Comparison of ENCODE assay signal across 8 cellular contexts in genomic region chr22:30425616-30426394, GRCh38. TPM values are rescaled to one million over a fixed set of nuclear protein-coding genes. Genes with fewer than 3 reads are reported as not detected.
DNase-seq lines count a peak whose midpoint lies in the region; ATAC-seq and TF ChIP-seq lines count a peak whose summit lies in the region.

A gene with protein sequence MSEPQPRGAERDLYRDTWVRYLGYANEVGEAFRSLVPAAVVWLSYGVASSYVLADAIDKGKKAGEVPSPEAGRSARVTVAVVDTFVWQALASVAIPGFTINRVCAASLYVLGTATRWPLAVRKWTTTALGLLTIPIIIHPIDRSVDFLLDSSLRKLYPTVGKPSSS (plus strand): TSS chr22:30425768. CDS start chr22:30425880, 112 bp downstream.

- TF ChIP-seq CTCF in HCT116 (IDR thresholded peaks at IDR 0.05 in 2 of 3, conservative IDR thresholded peaks at IDR 0.05 in 1 of 3; ENCODE audit: borderline replicate concordance in 1 of 3, insufficient read depth in 1 of 3, low read depth in 2 of 3, low read length in 2 of 3) (no peak), OCI-LY3 (IDR thresholded peaks at IDR 0.05; ENCODE audit: low read depth, low read length) (0 out of 2 replicates have a peak, but pooled peaks have one; percentile 5), testis (IDR thresholded peaks at IDR 0.05) (peak in 1 of 3 experiments; percentile 11)

- RAD21 ChIA-PET in HCT116 (lab: Charles Lee; ENCODE audit: low non-redundant PET in 1 of 2, low total read pairs in 2 of 2, uncharacterized antibody in 2 of 2, unreplicated experiment in 2 of 2): interaction anchor here in 1 of 2 experiments (1.6 kb wide), 1 partner anchor 138 kb away, joined by 3 read pairs; no protein-coding TSS in a partner anchor

- H3K4me1 ChIP-seq in BLaER1 (peaks cover 51% of the 10 kb centered on the region), HCT116 (ENCODE audit: control insufficient read depth in 1 of 2, insufficient read depth in 2 of 2, low read length in 2 of 2) (peaks cover 27 to 59% of the 10 kb centered on the region in 2 experiments), OCI-LY3 (ENCODE audit: low read length) (peaks cover 25% of the 10 kb centered on the region), testis (peaks cover 45% of the 10 kb centered on the region)

- H3K36me3 Mint-ChIP-seq in activated T-cell treated with anti-CD3 and anti-CD28 coated beads, Interleukin-2, amount 50 U/mL, for 72 hours (ENCODE audit: insufficient read depth in 2 of 2): peaks cover 0 to 9% of the 10 kb centered on the region in 2 donors
- no peaks in the 10 kb centered on the region for H3K36me3 Mint-ChIP-seq in naive B cell

- H3K4me2 ChIP-seq in BLaER1 (peak within 1 kb of the TSS; percentile 88), HCT116 (ENCODE audit: low read length) (peak within 1 kb of the TSS; percentile 93), OCI-LY3 (ENCODE audit: low read length) (peak within 1 kb of the TSS; percentile 97)

- peak within 1 kb of the TSS; percentile 86 to 97 for H3K4me3 Mint-ChIP-seq in activated T-cell treated with anti-CD3 and anti-CD28 coated beads, Interleukin-2, amount 50 U/mL, for 72 hours
- H3K4me3 Mint-ChIP-seq in naive B cell: peak within 1 kb of the TSS; percentile 93 to 99 (median 98)

- H3K27ac Mint-ChIP-seq in activated T-cell treated with anti-CD3 and anti-CD28 coated beads, Interleukin-2, amount 50 U/mL, for 72 hours: peak within 1 kb of the TSS; percentile 95
- H3K27ac Mint-ChIP-seq in naive B cell: peak within 1 kb of the TSS in 5 of 6 donors; percentile 73 to 99 (median 95)

- no peak for DNase-seq in HCT116 (ENCODE audit: low read depth, low spot score)
- DNase-seq in activated T-cell treated with anti-CD3 and anti-CD28 coated beads, Interleukin-2, amount 50 U/mL, for 72 hours: peak; percentile 49 to 59
- DNase-seq in fibroblast of gingiva (ENCODE audit: low read depth): peak; percentile 51
- DNase-seq in naive B cell: peak; percentile 38
- DNase-seq in testis: peak; percentile 79
- DNase-seq in NCI-H1105 (lab: John Stamatoyannopoulos, UW): no peak

- H3K27me3 ChIP-seq in BLaER1 (no peaks in the 10 kb centered on the region), HCT116 (ENCODE audit: insufficient read depth, low read length) (no peaks in the 10 kb centered on the region), OCI-LY3 (ENCODE audit: low read depth, low read length) (no peaks in the 10 kb centered on the region), testis (no peaks in the 10 kb centered on the region)

- H3K27ac ChIP-seq in BLaER1 (peak within 1 kb of the TSS; percentile 88), HCT116 (ENCODE audit: low read depth, low read length) (peak within 1 kb of the TSS; percentile 98), OCI-LY3 (ENCODE audit: low read length) (peak within 1 kb of the TSS; percentile 64), testis (peak within 1 kb of the TSS; percentile 63 to 96)

- H3K79me2 ChIP-seq in HCT116 (ENCODE audit: insufficient read depth, low read length) (peaks cover 22% of the 10 kb centered on the region; the same call in 1 of the 2 replicates), OCI-LY3 (ENCODE audit: low read length) (peaks cover 44% of the 10 kb centered on the region)

- CTCF ChIA-PET in HCT116 (lab: Charles Lee): interaction anchor here (0.6 to 2.7 kb wide), 12 partner anchors 9 to 138 kb away, joined by 3 to 12 read pairs (median 4); partner anchors contain the start of gene RNF215

- TSS peak; percentile 28 for BruUV-seq in HCT116 (replicated peaks; lab: Mats Ljungman, UMichigan)

- peaks cover 50% of the 10 kb centered on the region for H3K4me1 Mint-ChIP-seq in activated T-cell treated with anti-CD3 and anti-CD28 coated beads, Interleukin-2, amount 50 U/mL, for 72 hours (ENCODE audit: low read depth)
- peaks cover 35 to 52% (median 48%) of the 10 kb centered on the region in 3 donors for H3K4me1 Mint-ChIP-seq in naive B cell

- TF ChIP-seq POLR2A in HCT116 (IDR thresholded peaks at IDR 0.05; ENCODE audit: borderline replicate concordance, extremely low read depth, insufficient read depth, insufficient read length) (peak; percentile 36), testis (IDR thresholded peaks at IDR 0.05) (no peak)

- H3K36me3 ChIP-seq in BLaER1 (peaks cover 38% of the 10 kb centered on the region), HCT116 (ENCODE audit: control insufficient read depth in 1 of 2, insufficient read depth in 2 of 2, low read length in 2 of 2) (peaks cover 2 to 15% of the 10 kb centered on the region in 2 experiments; a peak in 2 of 4 replicates), OCI-LY3 (replicated peaks; ENCODE audit: low read depth, low read length) (peaks cover 43% of the 10 kb centered on the region), testis (ENCODE audit: low read depth, missing control alignments) (no peaks in the 10 kb centered on the region)

- WGBS in testis, 2 donors: 2% methylated on average over 37 to 44 of the region's 62 CpGs

- POLR2A ChIA-PET in HCT116 (lab: Charles Lee): interaction anchor here (0.9 to 4.6 kb wide), 8 partner anchors 12 to 138 kb away, joined by 3 to 40 read pairs (median 4); partner anchors contain the start of gene SEC14L2

- H3K9ac ChIP-seq in BLaER1: peak within 1 kb of the TSS; percentile 89
- peak within 1 kb of the TSS; percentile 96 for H3K9ac ChIP-seq in HCT116 (ENCODE audit: low read length)
- H3K9ac ChIP-seq in OCI-LY3 (ENCODE audit: low read length): peak within 1 kb of the TSS; percentile 87

- no peaks in the 10 kb centered on the region for H3K9me2 ChIP-seq in HCT116 (ENCODE audit: insufficient read depth)

- ATAC-seq in HCT116 (peak; percentile 9; the same call in 1 of the 2 replicates), naive B cell (ENCODE audit: low read depth in 2 of 2) (peak in 1 of 2 donors; percentile 9)
- no peak for ATAC-seq in activated T-cell treated with anti-CD3 and anti-CD28 coated beads, Interleukin-2, amount 50 U/mL, for 72 hours (replicated peaks in 1 of 2)

- TF ChIP-seq RAD21 in HCT116 (IDR thresholded peaks at IDR 0.05; ENCODE audit: low read depth): no peak

- H3K9me3 Mint-ChIP-seq in activated T-cell treated with anti-CD3 and anti-CD28 coated beads, Interleukin-2, amount 50 U/mL, for 72 hours: no peaks in the 10 kb centered on the region
- H3K9me3 Mint-ChIP-seq in naive B cell: no peaks in the 10 kb centered on the region

- H2AFZ ChIP-seq in HCT116 (ENCODE audit: low read depth, low read length, poor library complexity, severe bottlenecking) (peak within 1 kb of the TSS; percentile 50), OCI-LY3 (ENCODE audit: low read depth, low read length) (peak within 1 kb of the TSS; percentile 69)

- no peaks in the 10 kb centered on the region for H3K27me3 Mint-ChIP-seq in activated T-cell treated with anti-CD3 and anti-CD28 coated beads, Interleukin-2, amount 50 U/mL, for 72 hours (ENCODE audit: low read depth)
- no peaks in the 10 kb centered on the region for H3K27me3 Mint-ChIP-seq in naive B cell

- H4K20me1 ChIP-seq in BLaER1 (peaks cover 20% of the 10 kb centered on the region), HCT116 (ENCODE audit: insufficient read depth) (no peaks in the 10 kb centered on the region), OCI-LY3 (ENCODE audit: insufficient read depth, low read length) (0 out of 2 replicates have a peak, but pooled peaks cover 7% of the 10 kb centered on the region)

- H3K9me3 ChIP-seq in BLaER1: no peaks in the 10 kb centered on the region
- H3K9me3 ChIP-seq in HCT116 (ENCODE audit: control insufficient read depth in 1 of 2, insufficient read depth in 1 of 2, low read depth in 1 of 2, low read length in 2 of 2): no peaks in the 10 kb centered on the region
- no peaks in the 10 kb centered on the region for H3K9me3 ChIP-seq in OCI-LY3 (ENCODE audit: insufficient read depth, low read length)
- H3K9me3 ChIP-seq in testis: no peaks in the 10 kb centered on the region

- intact Hi-C loops in HCT116 (cut with micrococcal nuclease) (loop anchor here (1.0 to 10.0 kb wide), 3 partner anchors 35 to 659 kb away; partner anchors contain the start of genes CASTOR1 and SMTN), testis (cut with DNase I; ENCODE audit: low total_unique reads) (no loop called here)

- H3K4me3 ChIP-seq in BLaER1: peak within 1 kb of the TSS; percentile 96
- peak within 1 kb of the TSS; percentile 82 for H3K4me3 ChIP-seq in HCT116 (replicated peaks in 1 of 2; ENCODE audit: low read depth in 1 of 2, low read length in 2 of 2)
- peak within 1 kb of the TSS; percentile 87 for H3K4me3 ChIP-seq in OCI-LY3 (ENCODE audit: low read length)
- peak within 1 kb of the TSS; percentile 54 to 80 for H3K4me3 ChIP-seq in testis

TF ChIP-seq in HCT116, 20 proteins besides CTCF, POLR2A, EP300 and RAD21:
- TF ChIP-seq POLR2AphosphoS5 (IDR thresholded peaks at IDR 0.05; ENCODE audit: low read depth, low read length): peak; percentile 68
- no peak for TF ChIP-seq TCF7L2 (IDR thresholded peaks at IDR 0.05; ENCODE audit: borderline replicate concordance, extremely low read depth, insufficient read depth, insufficient read length)
- peak; percentile 61; the same call in 1 of the 2 replicates for TF ChIP-seq ZFX (IDR thresholded peaks at IDR 0.05)
- no peak for TF ChIP-seq EGR1 (IDR thresholded peaks at IDR 0.05; ENCODE audit: low read depth)
- TF ChIP-seq, protein P1, sequence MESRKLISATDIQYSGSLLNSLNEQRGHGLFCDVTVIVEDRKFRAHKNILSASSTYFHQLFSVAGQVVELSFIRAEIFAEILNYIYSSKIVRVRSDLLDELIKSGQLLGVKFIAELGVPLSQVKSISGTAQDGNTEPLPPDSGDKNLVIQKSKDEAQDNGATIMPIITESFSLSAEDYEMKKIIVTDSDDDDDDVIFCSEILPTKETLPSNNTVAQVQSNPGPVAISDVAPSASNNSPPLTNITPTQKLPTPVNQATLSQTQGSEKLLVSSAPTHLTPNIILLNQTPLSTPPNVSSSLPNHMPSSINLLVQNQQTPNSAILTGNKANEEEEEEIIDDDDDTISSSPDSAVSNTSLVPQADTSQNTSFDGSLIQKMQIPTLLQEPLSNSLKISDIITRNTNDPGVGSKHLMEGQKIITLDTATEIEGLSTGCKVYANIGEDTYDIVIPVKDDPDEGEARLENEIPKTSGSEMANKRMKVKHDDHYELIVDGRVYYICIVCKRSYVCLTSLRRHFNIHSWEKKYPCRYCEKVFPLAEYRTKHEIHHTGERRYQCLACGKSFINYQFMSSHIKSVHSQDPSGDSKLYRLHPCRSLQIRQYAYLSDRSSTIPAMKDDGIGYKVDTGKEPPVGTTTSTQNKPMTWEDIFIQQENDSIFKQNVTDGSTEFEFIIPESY (IDR thresholded peaks at IDR 0.05; ENCODE audit: extremely low read depth, insufficient replicate concordance, low read length): no peak
- TF ChIP-seq YY1 (IDR thresholded peaks at IDR 0.05; ENCODE audit: extremely low read depth, insufficient replicate concordance, low read depth, low read length): no peak
- no peak for TF ChIP-seq SP1 (IDR thresholded peaks at IDR 0.05; ENCODE audit: low read depth)
- TF ChIP-seq ZNF274 (IDR thresholded peaks at IDR 0.05; ENCODE audit: low read depth, low read length): no peak

RNA-seq across cellular contexts. Expression of the gene that starts here (rescaled TPM):
- total RNA-seq in HCT116 (2021; ENCODE audit: unreplicated experiment) (36.1 TPM), testis (10 to 100 TPM in 1 of 2 donors, 1 to 10 TPM in 1; 9.3 to 13.2 TPM)
- polyA plus RNA-seq in HCT116 (2012): 49.2 and 55.4 TPM in 2 replicates
- 10 to 100 TPM; 50.6 to 61.1 TPM for total RNA-seq in activated T-cell treated with anti-CD3 and anti-CD28 coated beads, Interleukin-2, amount 50 U/mL, for 72 hours
- polyA plus RNA-seq in naive B cell (ENCODE audit: low read depth in 6 of 6) (10 to 100 TPM in 4 of 6 donors, 1 to 10 TPM in 2; 2.6 to 18.0 (median 13.2) TPM), testis (ENCODE audit: insufficient read depth, low read depth, low replicate concordance) (5.7 TPM)

Comparison
In these comparisons a context has a peak if more than half of its experiments do, and no peak if none do; other contexts are left out.
1. DNase-seq: peak in activated T-cell treated with anti-CD3 and anti-CD28 coated beads, Interleukin-2, amount 50 U/mL, for 72 hours (2 of 2), fibroblast of gingiva (single experiment), naive B cell (single experiment) and testis (single experiment); none in HCT116 (single experiment) and NCI-H1105 (single experiment).
2. Peak in every context shown above with its lines, with median percentiles within 50 percentile points of each other: H3K27ac ChIP-seq, H3K4me2 ChIP-seq, H3K4me3 ChIP-seq and H3K9ac ChIP-seq.